ENCODE assay signal across 1 cellular context in genomic region chr20:48827880-48828733, GRCh38.
A peak's percentile ranks its signal among the peaks of the same experiment; 100 is the strongest.
TF ChIP-seq lines count a peak whose summit lies in the region.

TSS of gene PREX1 (minus strand) at chr20:48827999. CDS start at chr20:48827860, 139 bp downstream.

TF ChIP-seq in H1, 55 proteins besides CTCF, POLR2A, EP300 and RAD21 (continued from another document):
- TF ChIP-seq EGR1 (IDR thresholded peaks at IDR 0.05; ENCODE audit: borderline replicate concordance, low read depth, low read length) (peak; percentile 67; the same call in 1 of the 2 replicates), BCL11A (IDR thresholded peaks at IDR 0.05; ENCODE audit: low read depth in 2 of 2, low read length in 2 of 2) (no peak), TBP (IDR thresholded peaks at IDR 0.05; ENCODE audit: low read depth, low read length) (no peak), CHD7 (IDR thresholded peaks at IDR 0.05; ENCODE audit: insufficient replicate concordance, low read length) (no peak), MAX (IDR thresholded peaks at IDR 0.05) (peak; percentile 55; the same call in 1 of the 2 replicates), ATF3 (IDR thresholded peaks at IDR 0.05; ENCODE audit: insufficient read depth, low read depth, low read length) (no peak), CBX5 (IDR thresholded peaks at IDR 0.05; ENCODE audit: low read depth, low read length) (no peak), TAF1 (IDR thresholded peaks at IDR 0.05; ENCODE audit: low read depth, low read length) (no peak), SP1 (IDR thresholded peaks at IDR 0.05; ENCODE audit: low read depth, low read length) (no peak), E2F6 (IDR thresholded peaks at IDR 0.05) (0 out of 2 replicates have a peak, but pooled peaks have one; percentile 9), SIN3A (conservative IDR thresholded peaks at IDR 0.05 in 1 of 2, IDR thresholded peaks at IDR 0.05 in 1 of 2; ENCODE audit: low read depth in 1 of 2, low read length in 2 of 2) (no peak), HDAC6 (IDR thresholded peaks at IDR 0.05; ENCODE audit: low read depth, low read length) (no peak), CBX8 (IDR thresholded peaks at IDR 0.05; ENCODE audit: borderline replicate concordance, low read depth, low read length) (no peak), BRCA1 (IDR thresholded peaks at IDR 0.05; ENCODE audit: low read depth, low read length) (no peak), ZNF274 (IDR thresholded peaks at IDR 0.05; ENCODE audit: borderline replicate concordance, extremely low read depth, low read length) (no peak), NANOG (IDR thresholded peaks at IDR 0.05; ENCODE audit: insufficient read depth, low read depth, low read length, poor library complexity, severe bottlenecking) (no peak), SAP30 (IDR thresholded peaks at IDR 0.05; ENCODE audit: insufficient read depth, insufficient replicate concordance, low read length) (no peak), KDM4A (IDR thresholded peaks at IDR 0.05; ENCODE audit: low read depth, low read length, severe bottlenecking) (peak; percentile 63), KDM5A (IDR thresholded peaks at IDR 0.05; ENCODE audit: low read length) (no peak), TAF7 (optimal IDR thresholded peaks at IDR 0.05; ENCODE audit: borderline replicate concordance, low read depth, low read length) (no peak), POLR2AphosphoS5 (IDR thresholded peaks at IDR 0.05; ENCODE audit: low read depth, low read length) (no peak), YY1 (IDR thresholded peaks at IDR 0.05; ENCODE audit: low read depth, low read length) (peak; percentile 13; the same call in 1 of the 2 replicates), SRF (IDR thresholded peaks at IDR 0.05; ENCODE audit: low read depth, low read length) (no peak)
